Comparison of ENCODE assay signal across 15 cellular contexts in the genomic region with DNA sequence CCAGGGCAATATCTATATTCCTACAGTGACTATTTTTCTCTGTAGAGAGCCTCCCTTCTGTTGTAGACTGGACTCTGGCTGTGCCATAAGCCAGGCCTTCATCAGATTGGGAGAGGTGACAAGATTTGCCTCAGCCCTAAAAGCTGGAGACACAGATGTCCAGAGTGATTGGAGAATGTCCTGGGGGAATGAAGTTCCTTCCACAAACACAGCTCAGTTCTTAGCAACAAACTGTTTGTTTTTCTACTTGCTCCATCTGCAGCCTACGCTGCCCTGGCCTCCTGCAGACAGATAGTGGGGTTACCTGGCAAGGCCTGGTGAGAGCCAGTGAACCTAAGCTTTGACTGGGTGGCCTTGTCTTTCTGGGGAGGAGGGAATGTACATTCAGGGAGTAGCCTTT.
DNase-seq lines count a peak whose midpoint lies in the region; ATAC-seq and TF ChIP-seq lines count a peak whose summit lies in the region.
"Had no signal": no experiment of that assay in that cellular context is flagged by ENCODE, and none has a peak within 500 bp of the region (broad histone marks: within the 10 kb centered on the region; RNA-seq: fewer than 3 reads in every experiment).

No MANE protein-coding gene starts in this region.

- H3K27ac ChIP-seq in RWPE1 (peak overlapping the region; percentile 58), skin epidermis (peak overlapping the region in 14 of 21 experiments; percentile 4 to 80 (median 52))

- POLR2A ChIA-PET in RWPE1 (lab: Yijun Ruan, JAX; ENCODE audit: low non-redundant PET): no interaction called here

- CTCF ChIA-PET in RWPE1 (lab: Yijun Ruan, JAX): no interaction called here

- TF ChIP-seq CTCF in RWPE1 (conservative IDR thresholded peaks at IDR 0.05; ENCODE audit: low read depth): no peak

- DNase-seq in ELF-1 (ENCODE audit: low read depth, low spot score) (peak; percentile 42), RWPE1 (ENCODE audit: low spot score) (no peak), left kidney (ENCODE audit: low read depth, low spot score) (peak; percentile 26), NCI-H82 treated with DMSO at 0.1 percent for 48 hours (lab: John Stamatoyannopoulos, UW; ENCODE audit: unreplicated experiment) (no peak), amygdala (lab: John Stamatoyannopoulos, UW) (no peak)
- DNase-seq: ACHN; C1 segment of cervical spinal cord; CD8-positive, alpha-beta memory T cell; KG1; MV-4-11; NCI-H1694 treated with DMSO at 0.1 percent for 48 hours; NCI-H82; RPMI8226 had no signal

- no peak overlapping the region for H3K4me3 ChIP-seq in skin epidermis

- no peak for ATAC-seq in HG02970 (IDR thresholded peaks at IDR 0.05; ENCODE audit: low FRiP score, unreplicated experiment)

Comparison
In these comparisons a context has a peak if more than half of its experiments do, and no peak if none do; other contexts are left out.
1. DNase-seq: peak in ELF-1 (single experiment) and left kidney (single experiment); none in RWPE1 (single experiment), NCI-H82 treated with DMSO at 0.1 percent for 48 hours (single experiment) and amygdala (0 of 56).